In genomic region chr1:237590381-237590780, GRCh38 we compare ENCODE assay signal across 17 cellular contexts.
A peak's percentile ranks its signal among the peaks of the same experiment; 100 is the strongest.
DNase-seq lines count a peak whose midpoint lies in the region; ATAC-seq, FAIRE-seq and TF ChIP-seq lines count a peak whose summit lies in the region.
"Had no signal": no experiment of that assay in that cellular context is flagged by ENCODE, and none has a peak within 500 bp of the region (broad histone marks: within the 10 kb centered on the region; RNA-seq: fewer than 3 reads in every experiment).

No MANE protein-coding gene starts in this region.

- TF ChIP-seq CTCF in RWPE2 (IDR thresholded peaks at IDR 0.05; ENCODE audit: poor library complexity, severe bottlenecking) (no peak), body of pancreas (IDR thresholded peaks at IDR 0.05) (no peak)

- H3K36me3 ChIP-seq in RWPE2 (ENCODE audit: low read depth) (no peaks in the 10 kb centered on the region), small intestine (ENCODE audit: control insufficient read depth in 2 of 2, insufficient read depth in 2 of 2, low read length in 2 of 2) (no peaks in the 10 kb centered on the region), body of pancreas (replicated peaks in 1 of 2; ENCODE audit: insufficient read depth in 1 of 2, low read depth in 2 of 2) (peaks cover 0 to 2% of the 10 kb centered on the region in 2 donors)
- H3K36me3 ChIP-seq: BLaER1 treated with 17β-estradiol and CSF1 and Interleukin-3, amounts not matched to agents 10 nM and 100 nM had no signal

- ATAC-seq in RWPE2 (ENCODE audit: low read depth) (peak; percentile 27; the same call in 1 of the 3 replicates), body of pancreas (no peak)
- ATAC-seq: HCT116 had no signal

- intact Hi-C loops in body of pancreas (cut with DNase I): no loop called here

- no peak for FAIRE-seq in urothelium cell line (lab: Jason Lieb, UNC)
- FAIRE-seq in small intestine (lab: Jason Lieb, UNC): no peak
- FAIRE-seq: GM19239, H54 had no signal

- H3K4me1 ChIP-seq in RWPE2 (ENCODE audit: insufficient read depth, poor library complexity, severe bottlenecking) (no peaks in the 10 kb centered on the region), small intestine (ENCODE audit: control insufficient read depth in 2 of 2, insufficient read depth in 1 of 2, low read depth in 1 of 2, low read length in 1 of 2) (no peaks in the 10 kb centered on the region), body of pancreas (no peaks in the 10 kb centered on the region)

- TF ChIP-seq POLR2A in body of pancreas (IDR thresholded peaks at IDR 0.05): no peak

- no peak overlapping the region for H3K27ac ChIP-seq in RWPE2 (ENCODE audit: poor library complexity, severe bottlenecking)
- H3K27ac ChIP-seq in small intestine (ENCODE audit: low read depth in 1 of 2, low read length in 1 of 2): no peak overlapping the region
- H3K27ac ChIP-seq in body of pancreas: no peak overlapping the region
- H3K27ac ChIP-seq: BLaER1 treated with 17β-estradiol and CSF1 and Interleukin-3, amounts not matched to agents 10 nM and 100 nM had no signal

- H3K9me3 ChIP-seq in RWPE2 (ENCODE audit: severe bottlenecking) (no peaks in the 10 kb centered on the region), small intestine (ENCODE audit: control insufficient read depth, low read depth) (no peaks in the 10 kb centered on the region), body of pancreas (no peaks in the 10 kb centered on the region)

- WGBS in small intestine, 3 donors: 86 to 91% (median 87%) methylated on average over 12 of the region's 12 CpGs
- 86 to 87% methylated on average over 12 of the region's 12 CpGs for WGBS in body of pancreas, 2 donors

- H3K27me3 ChIP-seq in RWPE2 (ENCODE audit: insufficient read depth, poor library complexity, severe bottlenecking): peaks cover 4% of the 10 kb centered on the region
- no peaks in the 10 kb centered on the region for H3K27me3 ChIP-seq in small intestine (ENCODE audit: control insufficient read depth in 2 of 2, insufficient read depth in 2 of 2, low read length in 2 of 2)
- no peaks in the 10 kb centered on the region for H3K27me3 ChIP-seq in body of pancreas
- H3K27me3 ChIP-seq: BLaER1 treated with 17β-estradiol and CSF1 and Interleukin-3, amounts not matched to agents 10 nM and 100 nM had no signal

- H3K4me3 ChIP-seq in RWPE2 (ENCODE audit: severe bottlenecking) (no peak overlapping the region), small intestine (ENCODE audit: low read depth in 1 of 2, low read length in 2 of 2) (no peak overlapping the region), body of pancreas (no peak overlapping the region)
- H3K4me3 ChIP-seq: BLaER1 treated with 17β-estradiol and CSF1 and Interleukin-3, amounts not matched to agents 10 nM and 100 nM had no signal

- DNase-seq in EL: peak; percentile 16
- peak; percentile 93 for DNase-seq in HS-5 (ENCODE audit: low read depth)
- no peak for DNase-seq in RWPE2 (ENCODE audit: low spot score)
- peak; percentile 4 for DNase-seq in urothelium cell line (ENCODE audit: low spot score)
- no peak for DNase-seq in small intestine
- no peak for DNase-seq in COR-L47 (lab: John Stamatoyannopoulos, UW)
- DNase-seq in body of pancreas: no peak
- DNase-seq: ACHN; Calu3; CD4-positive, CD25-positive, alpha-beta regulatory T cell; DMS 273 treated with DMSO at 0.1 percent for 48 hours; GF-D8; KG1 had no signal

Comparison
In these comparisons a context has a peak if more than half of its experiments do, and no peak if none do; other contexts are left out.
1. DNase-seq: peak in EL (single experiment), HS-5 (single experiment) and urothelium cell line (single experiment); none in RWPE2 (single experiment), small intestine (single experiment), COR-L47 (single experiment) and body of pancreas (0 of 4).